Comparison of ENCODE assay signal across 1 cellular context in the genomic region with DNA sequence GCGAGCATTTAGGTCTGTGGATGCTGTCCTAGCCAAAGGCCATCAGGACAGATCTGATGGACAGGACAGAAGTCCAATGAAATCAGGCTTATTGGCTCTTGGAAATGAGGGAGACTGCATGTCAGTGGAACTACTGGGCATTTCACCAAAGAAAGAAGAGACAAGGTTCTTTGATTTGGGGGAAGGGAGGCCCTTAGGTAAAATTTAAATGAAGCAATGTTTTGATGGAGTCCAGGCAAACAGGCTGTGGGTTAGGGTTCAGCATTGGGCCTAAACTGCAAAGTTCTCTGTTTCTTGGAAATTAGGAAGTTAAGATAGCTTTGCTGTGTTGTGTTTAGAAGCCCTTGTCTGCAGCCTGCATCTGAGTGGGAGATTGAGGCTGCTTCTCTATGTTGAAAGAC.
TF ChIP-seq lines count a peak whose summit lies in the region.

No MANE protein-coding gene starts in this region.

TF ChIP-seq in WTC11, 78 proteins besides CTCF, POLR2A, EP300 and RAD21 (continued from another document):
- TF ChIP-seq, protein P1, sequence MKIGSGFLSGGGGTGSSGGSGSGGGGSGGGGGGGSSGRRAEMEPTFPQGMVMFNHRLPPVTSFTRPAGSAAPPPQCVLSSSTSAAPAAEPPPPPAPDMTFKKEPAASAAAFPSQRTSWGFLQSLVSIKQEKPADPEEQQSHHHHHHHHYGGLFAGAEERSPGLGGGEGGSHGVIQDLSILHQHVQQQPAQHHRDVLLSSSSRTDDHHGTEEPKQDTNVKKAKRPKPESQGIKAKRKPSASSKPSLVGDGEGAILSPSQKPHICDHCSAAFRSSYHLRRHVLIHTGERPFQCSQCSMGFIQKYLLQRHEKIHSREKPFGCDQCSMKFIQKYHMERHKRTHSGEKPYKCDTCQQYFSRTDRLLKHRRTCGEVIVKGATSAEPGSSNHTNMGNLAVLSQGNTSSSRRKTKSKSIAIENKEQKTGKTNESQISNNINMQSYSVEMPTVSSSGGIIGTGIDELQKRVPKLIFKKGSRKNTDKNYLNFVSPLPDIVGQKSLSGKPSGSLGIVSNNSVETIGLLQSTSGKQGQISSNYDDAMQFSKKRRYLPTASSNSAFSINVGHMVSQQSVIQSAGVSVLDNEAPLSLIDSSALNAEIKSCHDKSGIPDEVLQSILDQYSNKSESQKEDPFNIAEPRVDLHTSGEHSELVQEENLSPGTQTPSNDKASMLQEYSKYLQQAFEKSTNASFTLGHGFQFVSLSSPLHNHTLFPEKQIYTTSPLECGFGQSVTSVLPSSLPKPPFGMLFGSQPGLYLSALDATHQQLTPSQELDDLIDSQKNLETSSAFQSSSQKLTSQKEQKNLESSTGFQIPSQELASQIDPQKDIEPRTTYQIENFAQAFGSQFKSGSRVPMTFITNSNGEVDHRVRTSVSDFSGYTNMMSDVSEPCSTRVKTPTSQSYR (CRISPR knock-in tag; IDR thresholded peaks at IDR 0.05), result no peak
- TF ChIP-seq SOX15 (CRISPR knock-in tag; IDR thresholded peaks at IDR 0.05) (no peak), RELA (CRISPR knock-in tag; IDR thresholded peaks at IDR 0.05; ENCODE audit: borderline replicate concordance) (no peak), RORB (CRISPR knock-in tag; IDR thresholded peaks at IDR 0.05) (no peak), CREM (CRISPR knock-in tag; IDR thresholded peaks at IDR 0.05) (no peak), ZNF121 (CRISPR knock-in tag; IDR thresholded peaks at IDR 0.05) (no peak)
- TF ChIP-seq, protein P2, sequence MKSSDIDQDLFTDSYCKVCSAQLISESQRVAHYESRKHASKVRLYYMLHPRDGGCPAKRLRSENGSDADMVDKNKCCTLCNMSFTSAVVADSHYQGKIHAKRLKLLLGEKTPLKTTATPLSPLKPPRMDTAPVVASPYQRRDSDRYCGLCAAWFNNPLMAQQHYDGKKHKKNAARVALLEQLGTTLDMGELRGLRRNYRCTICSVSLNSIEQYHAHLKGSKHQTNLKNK (CRISPR knock-in tag; IDR thresholded peaks at IDR 0.05), result no peak
- TF ChIP-seq, protein P3, sequence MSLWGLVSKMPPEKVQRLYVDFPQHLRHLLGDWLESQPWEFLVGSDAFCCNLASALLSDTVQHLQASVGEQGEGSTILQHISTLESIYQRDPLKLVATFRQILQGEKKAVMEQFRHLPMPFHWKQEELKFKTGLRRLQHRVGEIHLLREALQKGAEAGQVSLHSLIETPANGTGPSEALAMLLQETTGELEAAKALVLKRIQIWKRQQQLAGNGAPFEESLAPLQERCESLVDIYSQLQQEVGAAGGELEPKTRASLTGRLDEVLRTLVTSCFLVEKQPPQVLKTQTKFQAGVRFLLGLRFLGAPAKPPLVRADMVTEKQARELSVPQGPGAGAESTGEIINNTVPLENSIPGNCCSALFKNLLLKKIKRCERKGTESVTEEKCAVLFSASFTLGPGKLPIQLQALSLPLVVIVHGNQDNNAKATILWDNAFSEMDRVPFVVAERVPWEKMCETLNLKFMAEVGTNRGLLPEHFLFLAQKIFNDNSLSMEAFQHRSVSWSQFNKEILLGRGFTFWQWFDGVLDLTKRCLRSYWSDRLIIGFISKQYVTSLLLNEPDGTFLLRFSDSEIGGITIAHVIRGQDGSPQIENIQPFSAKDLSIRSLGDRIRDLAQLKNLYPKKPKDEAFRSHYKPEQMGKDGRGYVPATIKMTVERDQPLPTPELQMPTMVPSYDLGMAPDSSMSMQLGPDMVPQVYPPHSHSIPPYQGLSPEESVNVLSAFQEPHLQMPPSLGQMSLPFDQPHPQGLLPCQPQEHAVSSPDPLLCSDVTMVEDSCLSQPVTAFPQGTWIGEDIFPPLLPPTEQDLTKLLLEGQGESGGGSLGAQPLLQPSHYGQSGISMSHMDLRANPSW (CRISPR knock-in tag; conservative IDR thresholded peaks at IDR 0.05; ENCODE audit: low read depth), result no peak
- TF ChIP-seq, protein P4, sequence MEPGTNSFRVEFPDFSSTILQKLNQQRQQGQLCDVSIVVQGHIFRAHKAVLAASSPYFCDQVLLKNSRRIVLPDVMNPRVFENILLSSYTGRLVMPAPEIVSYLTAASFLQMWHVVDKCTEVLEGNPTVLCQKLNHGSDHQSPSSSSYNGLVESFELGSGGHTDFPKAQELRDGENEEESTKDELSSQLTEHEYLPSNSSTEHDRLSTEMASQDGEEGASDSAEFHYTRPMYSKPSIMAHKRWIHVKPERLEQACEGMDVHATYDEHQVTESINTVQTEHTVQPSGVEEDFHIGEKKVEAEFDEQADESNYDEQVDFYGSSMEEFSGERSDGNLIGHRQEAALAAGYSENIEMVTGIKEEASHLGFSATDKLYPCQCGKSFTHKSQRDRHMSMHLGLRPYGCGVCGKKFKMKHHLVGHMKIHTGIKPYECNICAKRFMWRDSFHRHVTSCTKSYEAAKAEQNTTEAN (CRISPR knock-in tag; IDR thresholded peaks at IDR 0.05), result no peak
